ENCODE assay signal across 17 cellular contexts in the genomic region with DNA sequence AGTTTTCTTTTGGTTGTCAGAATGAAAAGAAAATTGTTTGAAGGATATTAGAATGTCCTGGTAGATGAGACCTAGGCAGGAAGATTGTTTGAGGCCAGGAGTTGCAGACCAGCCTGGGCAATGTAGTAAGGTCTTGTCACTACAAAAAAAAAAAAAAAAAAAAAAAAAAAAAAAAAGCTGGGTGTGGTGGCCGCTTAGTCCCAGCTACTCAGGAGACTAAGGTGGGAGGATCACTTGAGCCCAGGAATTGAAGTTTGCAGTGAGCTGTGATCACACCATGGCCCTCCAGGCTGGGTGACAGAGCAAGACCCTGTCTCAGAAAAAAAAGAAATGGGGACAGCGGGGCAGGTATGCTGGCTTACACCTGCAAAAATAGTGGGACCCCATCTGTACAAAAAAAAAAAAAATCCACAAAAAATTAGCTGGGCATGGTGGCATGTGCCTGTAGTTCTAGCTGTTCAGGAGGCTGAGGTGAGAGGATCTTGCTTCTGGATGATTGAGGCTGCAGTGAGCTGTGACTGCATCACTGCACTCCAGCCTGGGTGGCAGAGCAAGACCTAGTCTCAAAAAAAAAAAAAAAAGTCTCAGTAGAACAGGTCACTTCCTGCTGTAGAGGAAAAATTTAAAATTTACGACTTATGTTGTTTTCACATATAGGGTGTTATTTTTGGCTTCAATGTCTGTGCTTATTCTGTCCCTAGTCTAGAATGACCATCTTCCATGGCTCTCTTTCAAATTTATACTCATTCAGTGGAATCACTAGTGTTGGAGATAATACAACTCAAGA.
DNase-seq lines count a peak whose midpoint lies in the region; ATAC-seq, FAIRE-seq and TF ChIP-seq lines count a peak whose summit lies in the region.
"Had no signal": no experiment of that assay in that cellular context is flagged by ENCODE, and none has a peak within 500 bp of the region (broad histone marks: within the 10 kb centered on the region; RNA-seq: fewer than 3 reads in every experiment).

No MANE protein-coding gene starts in this region.

- H3K9me3 Mint-ChIP-seq in naive thymus-derived CD4-positive, alpha-beta T cell = peaks cover 0 to 2% (median 0%) of the 10 kb centered on the region in 11 donors
- H3K9me3 Mint-ChIP-seq: WTC11 had no signal

- no peak for ATAC-seq in naive thymus-derived CD4-positive, alpha-beta T cell
- ATAC-seq: esophagus mucosa, left cardiac atrium, WTC11 had no signal

- H3K4me3 ChIP-seq in naive thymus-derived CD4-positive, alpha-beta T cell (ENCODE audit: low read length) = no peak overlapping the region
- H3K4me3 ChIP-seq: suprapubic skin had no signal

- FAIRE-seq in GM12891 (lab: Jason Lieb, UNC) = peak; percentile 52
- peak; percentile 61 for FAIRE-seq in H54 (lab: Jason Lieb, UNC)
- FAIRE-seq in GM19239 (lab: Jason Lieb, UNC) = no peak
- FAIRE-seq: RCC 7860 had no signal

- H3K4me1 Mint-ChIP-seq in naive thymus-derived CD4-positive, alpha-beta T cell = peaks cover 3 to 13% (median 5%) of the 10 kb centered on the region in 7 donors
- H3K4me1 Mint-ChIP-seq: WTC11 had no signal

- no peak overlapping the region for H3K4me3 Mint-ChIP-seq in naive thymus-derived CD4-positive, alpha-beta T cell
- H3K4me3 Mint-ChIP-seq: WTC11 had no signal

- H3K36me3 Mint-ChIP-seq in naive thymus-derived CD4-positive, alpha-beta T cell = peaks cover 3 to 58% (median 31%) of the 10 kb centered on the region in 5 donors

- CTCF ChIA-PET in naive thymus-derived CD4-positive, alpha-beta T cell (lab: Charles Lee) = interaction anchor here (0.6 kb wide), 1 partner anchor 20 kb away, joined by 3 read pairs; no protein-coding TSS in a partner anchor

- intact Hi-C loops in naive thymus-derived CD4-positive, alpha-beta T cell (cut with micrococcal nuclease) = no loop called here

- H3K27me3 Mint-ChIP-seq in naive thymus-derived CD4-positive, alpha-beta T cell = no peaks in the 10 kb centered on the region

- no peaks in the 10 kb centered on the region for H3K27me3 ChIP-seq in naive thymus-derived CD4-positive, alpha-beta T cell (ENCODE audit: control insufficient read depth in 2 of 2, insufficient read depth in 2 of 2, low read length in 2 of 2)
- H3K27me3 ChIP-seq: BE2C, suprapubic skin had no signal

- TF ChIP-seq POLR2A in GM12891 (IDR thresholded peaks at IDR 0.05; ENCODE audit: low read depth, low read length) (no peak), H54 (IDR thresholded peaks at IDR 0.05; ENCODE audit: low read depth, low read length) (no peak)

- H3K9me3 ChIP-seq in naive thymus-derived CD4-positive, alpha-beta T cell (ENCODE audit: control insufficient read depth in 2 of 3, low read length in 3 of 3) = no peaks in the 10 kb centered on the region
- H3K9me3 ChIP-seq: BE2C, suprapubic skin had no signal

- peak overlapping the region in 5 of 9 donors; percentile 3 to 63 (median 55) for H3K27ac Mint-ChIP-seq in naive thymus-derived CD4-positive, alpha-beta T cell
- H3K27ac Mint-ChIP-seq: WTC11 had no signal

- no peak overlapping the region for H3K27ac ChIP-seq in naive thymus-derived CD4-positive, alpha-beta T cell (ENCODE audit: low read depth, low read length)
- H3K27ac ChIP-seq: suprapubic skin had no signal

- POLR2A ChIA-PET in naive thymus-derived CD4-positive, alpha-beta T cell (lab: Charles Lee) = no interaction called here

- DNase-seq in GM12891 (ENCODE audit: insufficient read length, low spot score) (no peak), H54 (ENCODE audit: insufficient read length, low spot score) (no peak), RKO (ENCODE audit: low spot score) (peak; percentile 3), foreskin melanocyte (no peak), NCI-H446 (lab: John Stamatoyannopoulos, UW) (no peak), GM19239 (ENCODE audit: insufficient read length, low spot score) (no peak)
- no peak for DNase-seq in naive thymus-derived CD4-positive, alpha-beta T cell
- DNase-seq: BE2C, DMS79 treated with DMSO at 0.1 percent for 48 hours, H7, left cardiac atrium, NCI-H1694 treated with DMSO at 0.1 percent for 48 hours, NCI-H524 had no signal

- peaks cover 5 to 16% (median 8%) of the 10 kb centered on the region in 3 experiments for H3K36me3 ChIP-seq in naive thymus-derived CD4-positive, alpha-beta T cell (ENCODE audit: control insufficient read depth in 2 of 3, insufficient read depth in 3 of 3, low read length in 3 of 3)

- H3K4me1 ChIP-seq in naive thymus-derived CD4-positive, alpha-beta T cell (ENCODE audit: control insufficient read depth in 2 of 2, insufficient read depth in 2 of 2, low read length in 2 of 2) = no peaks in the 10 kb centered on the region
- H3K4me1 ChIP-seq: BE2C, suprapubic skin had no signal

TF ChIP-seq in GM12891, 5 proteins besides CTCF, POLR2A, EP300 and RAD21:
- TF ChIP-seq POLR2AphosphoS5 (IDR thresholded peaks at IDR 0.05; ENCODE audit: low read depth, low read length) (no peak), PAX5 (IDR thresholded peaks at IDR 0.05; ENCODE audit: insufficient read depth, low read length, severe bottlenecking) (no peak), TAF1 (IDR thresholded peaks at IDR 0.05; ENCODE audit: low read depth, low read length) (no peak), POU2F2 (IDR thresholded peaks at IDR 0.05; ENCODE audit: low read depth, low read length) (no peak), SPI1 (IDR thresholded peaks at IDR 0.05; ENCODE audit: low read depth, low read length) (no peak)
